Comparison of ENCODE assay signal across 18 cellular contexts in genomic region chr16:76487411-76488064, GRCh38.
DNase-seq lines count a peak whose midpoint lies in the region; ATAC-seq and TF ChIP-seq lines count a peak whose summit lies in the region.
"Had no signal": no experiment of that assay in that cellular context is flagged by ENCODE, and none has a peak within 500 bp of the region (broad histone marks: within the 10 kb centered on the region; RNA-seq: fewer than 3 reads in every experiment).

No MANE protein-coding gene starts in this region.

- H3K27ac Mint-ChIP-seq in Calu3 (ENCODE audit: unreplicated experiment), result no peak overlapping the region
- H3K27ac Mint-ChIP-seq in endodermal cell, result peak overlapping the region; percentile 44
- no peak overlapping the region for H3K27ac Mint-ChIP-seq in activated CD8-positive, alpha-beta T cell treated with anti-CD3 and anti-CD28 coated beads, Interleukin-2, amount 10 ng/mL, durations not matched to agents 7 days and 5 days
- H3K27ac Mint-ChIP-seq: CD4-positive, alpha-beta T cell; IgD-negative memory B cell had no signal

- H3K27me3 ChIP-seq in endodermal cell (ENCODE audit: control insufficient read depth, insufficient read depth, low read length, poor library complexity, severe bottlenecking), result no peaks in the 10 kb centered on the region
- H3K27me3 ChIP-seq in right lobe of liver, result no peaks in the 10 kb centered on the region
- no peaks in the 10 kb centered on the region for H3K27me3 ChIP-seq in upper lobe of left lung

- H3K36me3 ChIP-seq in endodermal cell (ENCODE audit: control insufficient read depth, insufficient read depth, low read length) (no peaks in the 10 kb centered on the region), right lobe of liver (no peaks in the 10 kb centered on the region), upper lobe of left lung (no peaks in the 10 kb centered on the region)
- H3K36me3 ChIP-seq: HAP-1 had no signal

- WGBS in endodermal cell (ENCODE audit: insufficient coverage in 1 of 2, insufficient read length in 1 of 2), 2 experiments, result 54 to 86% methylated on average over 4 to 5 of the region's 6 CpGs
- 38% methylated on average over 6 of the region's 6 CpGs for WGBS in right lobe of liver (ENCODE audit: insufficient coverage, low coverage, low lambda C conversion rate, missing lambda C conversion rate)
- 67 to 70% methylated on average over 6 of the region's 6 CpGs for WGBS in upper lobe of left lung, 2 donors

- no peak for TF ChIP-seq CTCF in Calu3 (IDR thresholded peaks at IDR 0.05; ENCODE audit: unreplicated experiment)
- TF ChIP-seq CTCF in endodermal cell (conservative IDR thresholded peaks at IDR 0.05), result no peak
- TF ChIP-seq CTCF in right lobe of liver (IDR thresholded peaks at IDR 0.05), result no peak
- no peak for TF ChIP-seq CTCF in upper lobe of left lung (IDR thresholded peaks at IDR 0.05)

- ATAC-seq in right lobe of liver (peak in 3 of 4 donors; percentile 18 to 46 (median 33)), GM18909 (IDR thresholded peaks at IDR 0.05; ENCODE audit: poor library complexity, unreplicated experiment) (no peak), upper lobe of left lung (ENCODE audit: low FRiP score in 2 of 2) (no peak), GM18520 (IDR thresholded peaks at IDR 0.05; ENCODE audit: unreplicated experiment) (no peak)
- no peak for ATAC-seq in activated CD8-positive, alpha-beta T cell treated with anti-CD3 and anti-CD28 coated beads, Interleukin-2, amount 10 ng/mL, durations not matched to agents 7 days and 5 days

- H3K27me3 Mint-ChIP-seq in Calu3 (ENCODE audit: unreplicated experiment) (no peaks in the 10 kb centered on the region), endodermal cell (ENCODE audit: insufficient read depth) (peaks cover 15% of the 10 kb centered on the region)
- H3K27me3 Mint-ChIP-seq in activated CD8-positive, alpha-beta T cell treated with anti-CD3 and anti-CD28 coated beads, Interleukin-2, amount 10 ng/mL, durations not matched to agents 7 days and 5 days (ENCODE audit: low read depth), result no peaks in the 10 kb centered on the region
- H3K27me3 Mint-ChIP-seq: CD4-positive, alpha-beta T cell; IgD-negative memory B cell had no signal

- H3K4me1 ChIP-seq in endodermal cell (ENCODE audit: control insufficient read depth, insufficient read depth, low read length) (peaks cover 14% of the 10 kb centered on the region), right lobe of liver (peaks cover 0 to 23% (median 4%) of the 10 kb centered on the region in 4 donors), upper lobe of left lung (no peaks in the 10 kb centered on the region)
- H3K4me1 ChIP-seq: Caco-2, HAP-1 had no signal

- TF ChIP-seq POLR2A in right lobe of liver (IDR thresholded peaks at IDR 0.05) (no peak), upper lobe of left lung (IDR thresholded peaks at IDR 0.05) (no peak)

- H3K4me3 ChIP-seq in endodermal cell (ENCODE audit: low read length) (peak overlapping the region; percentile 2), right lobe of liver (no peak overlapping the region), upper lobe of left lung (no peak overlapping the region)
- H3K4me3 ChIP-seq: HAP-1 had no signal

- no peak for TF ChIP-seq EP300 in upper lobe of left lung (IDR thresholded peaks at IDR 0.05)

- H3K9me3 ChIP-seq in endodermal cell (ENCODE audit: control insufficient read depth, low read length) (peaks cover 4% of the 10 kb centered on the region), right lobe of liver (no peaks in the 10 kb centered on the region), upper lobe of left lung (no peaks in the 10 kb centered on the region)
- H3K9me3 ChIP-seq: Caco-2, HAP-1 had no signal

- H3K9me3 Mint-ChIP-seq in Calu3 (ENCODE audit: low read depth, unreplicated experiment) (peaks cover 2% of the 10 kb centered on the region), endodermal cell (no peaks in the 10 kb centered on the region)
- no peaks in the 10 kb centered on the region for H3K9me3 Mint-ChIP-seq in activated CD8-positive, alpha-beta T cell treated with anti-CD3 and anti-CD28 coated beads, Interleukin-2, amount 10 ng/mL, durations not matched to agents 7 days and 5 days (ENCODE audit: insufficient read depth)

- CTCF ChIA-PET in Calu3 (lab: Charles Lee), result no interaction called here
- CTCF ChIA-PET in activated CD8-positive, alpha-beta T cell treated with anti-CD3 and anti-CD28 coated beads, Interleukin-2, amount 10 ng/mL, durations not matched to agents 7 days and 5 days (lab: Charles Lee), result no interaction called here

- intact Hi-C loops in Calu3 (cut with micrococcal nuclease; ENCODE audit: unreplicated experiment), result no loop called here
- intact Hi-C loops in right lobe of liver (cut with DNase I), result no loop called here

- no TSS peak for BruUV-seq in Calu3 (replicated peaks; lab: Mats Ljungman, UMichigan)

- peaks cover 14% of the 10 kb centered on the region for H3K4me1 Mint-ChIP-seq in Calu3 (ENCODE audit: low read depth, unreplicated experiment)
- H3K4me1 Mint-ChIP-seq in endodermal cell, result peaks cover 42% of the 10 kb centered on the region
- no peaks in the 10 kb centered on the region for H3K4me1 Mint-ChIP-seq in activated CD8-positive, alpha-beta T cell treated with anti-CD3 and anti-CD28 coated beads, Interleukin-2, amount 10 ng/mL, durations not matched to agents 7 days and 5 days (ENCODE audit: low read depth)
- H3K4me1 Mint-ChIP-seq: IgD-negative memory B cell had no signal

- H3K36me3 Mint-ChIP-seq in Calu3 (ENCODE audit: insufficient read depth, unreplicated experiment), result no peaks in the 10 kb centered on the region
- H3K36me3 Mint-ChIP-seq in endodermal cell (ENCODE audit: low read depth), result no peaks in the 10 kb centered on the region
- H3K36me3 Mint-ChIP-seq in activated CD8-positive, alpha-beta T cell treated with anti-CD3 and anti-CD28 coated beads, Interleukin-2, amount 10 ng/mL, durations not matched to agents 7 days and 5 days (ENCODE audit: low read depth), result no peaks in the 10 kb centered on the region
- H3K36me3 Mint-ChIP-seq: IgD-negative memory B cell had no signal

- peak; percentile 11 for DNase-seq in Calu3
- peak; percentile 99 for DNase-seq in SK-N-DZ (ENCODE audit: low spot score)
- peak; percentile 55 for DNase-seq in endodermal cell
- no peak for DNase-seq in right lobe of liver
- DNase-seq in activated CD8-positive, alpha-beta T cell treated with anti-CD3 and anti-CD28 coated beads, Interleukin-2, amount 10 ng/mL, durations not matched to agents 7 days and 5 days, result no peak
- no peak for DNase-seq in upper lobe of left lung
- DNase-seq: Caco-2; CD4-positive, alpha-beta T cell; DMS153; DMS79; GDM1; KBM-7 had no signal

- no peak overlapping the region for H3K9ac ChIP-seq in endodermal cell (ENCODE audit: extremely low read depth, low read length, poor library complexity, severe bottlenecking)

- no peak overlapping the region for H3K4me3 Mint-ChIP-seq in Calu3 (ENCODE audit: low read depth, unreplicated experiment)
- no peak overlapping the region for H3K4me3 Mint-ChIP-seq in endodermal cell
- no peak overlapping the region for H3K4me3 Mint-ChIP-seq in activated CD8-positive, alpha-beta T cell treated with anti-CD3 and anti-CD28 coated beads, Interleukin-2, amount 10 ng/mL, durations not matched to agents 7 days and 5 days
- H3K4me3 Mint-ChIP-seq: CD4-positive, alpha-beta T cell; IgD-negative memory B cell had no signal

- POLR2A ChIA-PET in activated CD8-positive, alpha-beta T cell treated with anti-CD3 and anti-CD28 coated beads, Interleukin-2, amount 10 ng/mL, durations not matched to agents 7 days and 5 days (lab: Charles Lee), result no interaction called here

- H3K27ac ChIP-seq in endodermal cell (ENCODE audit: low read depth, low read length), result no peak overlapping the region
- H3K27ac ChIP-seq in right lobe of liver, result peak overlapping the region in 1 of 3 donors; percentile 59
- H3K27ac ChIP-seq in upper lobe of left lung, result no peak overlapping the region
- H3K27ac ChIP-seq: C4-2B, HL-60 had no signal

Comparison
In these comparisons a context has a peak if more than half of its experiments do, and no peak if none do; other contexts are left out.
1. DNase-seq: peak in Calu3 (single experiment), SK-N-DZ (single experiment) and endodermal cell (single experiment); none in right lobe of liver (0 of 3), activated CD8-positive, alpha-beta T cell treated with anti-CD3 and anti-CD28 coated beads, Interleukin-2, amount 10 ng/mL, durations not matched to agents 7 days and 5 days (single experiment) and upper lobe of left lung (0 of 2).
2. ATAC-seq: peak in right lobe of liver (3 of 4); none in activated CD8-positive, alpha-beta T cell treated with anti-CD3 and anti-CD28 coated beads, Interleukin-2, amount 10 ng/mL, durations not matched to agents 7 days and 5 days (single experiment), GM18909 (single experiment), upper lobe of left lung (0 of 2) and GM18520 (single experiment).